Comparison of ENCODE assay signal across 15 cellular contexts in genomic region chr4:48649505-48649904, GRCh38.
"Had no signal": no experiment of that assay in that cellular context is flagged by ENCODE, and none has a peak within 500 bp of the region (broad histone marks: within the 10 kb centered on the region; RNA-seq: fewer than 3 reads in every experiment).

No MANE protein-coding gene starts in this region.

- H3K36me3 ChIP-seq: esophagus squamous epithelium, heart left ventricle, neutrophil had no signal

- H3K27me3 ChIP-seq: esophagus squamous epithelium, heart left ventricle, neutrophil, spleen had no signal

- H3K4me3 ChIP-seq: esophagus squamous epithelium, heart left ventricle, spleen had no signal

- H3K9me3 ChIP-seq: esophagus squamous epithelium, heart left ventricle, neutrophil, spleen had no signal

- DNase-seq: esophagus squamous epithelium; foreskin melanocyte; heart left ventricle; hippocampal formation; left colon; mesendoderm; naive thymus-derived CD8-positive, alpha-beta T cell; posterior cingulate gyrus; spleen; stimulated activated CD4-positive, alpha-beta T cell treated with anti-CD3 and anti-CD28 coated beads, Interleukin-15, amount 100 ng/mL, for 24 hours; stimulated activated CD4-positive, alpha-beta T cell treated with anti-CD3 and anti-CD28 coated beads, Interleukin-1b, Interleukin-23, amount 100 ng/mL, for 48 hours; stimulated activated CD4-positive, alpha-beta T cell treated with anti-CD3 and anti-CD28 coated beads, Interleukin-4, amount 100 ng/mL, for 24 hours; stimulated activated naive CD8-positive, alpha-beta T cell treated with anti-CD3 and anti-CD28 coated beads, Interleukin-15, amount 100 ng/mL, for 72 hours; trophoblast cell had no signal

- H3K27ac ChIP-seq: esophagus squamous epithelium, heart left ventricle, neutrophil, spleen had no signal
